ENCODE assay signal across 33 cellular contexts in genomic region chr16:53843084-53843483, GRCh38.
"Had no signal": no experiment of that assay in that cellular context is flagged by ENCODE, and none has a peak within 500 bp of the region (broad histone marks: within the 10 kb centered on the region; RNA-seq: fewer than 3 reads in every experiment).

No MANE protein-coding gene starts in this region.

- H3K9me3 Mint-ChIP-seq: activated B cell treated with CpG ODN at 0.5 μM for 24 hours; activated CD4-positive, alpha-beta memory T cell treated with anti-CD3 and anti-CD28 coated beads for 36 hours; activated CD4-positive, alpha-beta T cell treated with anti-CD3 and anti-CD28 coated beads, Interleukin-2, amount 10 ng/mL, durations not matched to agents 7 days and 5 days; activated CD8-positive, alpha-beta T cell treated with anti-CD3 and anti-CD28 coated beads for 36 hours; activated naive CD4-positive, alpha-beta T cell treated with anti-CD3 and anti-CD28 coated beads, Interleukin-2, amount 10 ng/mL, durations not matched to agents 7 days and 5 days; activated naive CD4-positive, alpha-beta T cell treated with anti-CD3 and anti-CD28 coated beads, Interleukin-2, amount 50 U/mL, for 24 hours; activated naive CD8-positive, alpha-beta T cell treated with anti-CD3 and anti-CD28 coated beads, Interleukin-2, amount 10 ng/mL, durations not matched to agents 7 days and 5 days; activated naive CD8-positive, alpha-beta T cell treated with anti-CD3 and anti-CD28 coated beads, Interleukin-2, amount 50 U/mL, for 24 hours; activated T-helper 1 cell treated with anti-CD3 and anti-CD28 coated beads, Interleukin-12 subunit alpha, Interleukin-12 subunit beta, Interleukin-2, Interleukin-4 antibody, amounts not matched to agents 30 ng/mL and 10 ng/mL and 1 ng/mL, durations not matched to agents 14 hours and 24 hours and 36 hours; activated T-helper 2 cell treated with anti-CD3 and anti-CD28 coated beads, Interferon-gamma antibody, Interleukin-2, Interleukin-4, amounts not matched to agents 10 μg/mL and 5 μg/mL and 100 μg/mL, durations not matched to agents 14 hours and 24 hours and 36 hours; brain; central memory CD8-positive, alpha-beta T cell; T-cell; T-helper 2 cell treated with Interferon-gamma antibody and Interleukin-4, amounts not matched to agents 5 μg/mL and 100 μg/mL, for 36 hours had no signal

- H3K4me3 ChIP-seq: ascending aorta, cardiac muscle cell had no signal

- ATAC-seq: activated CD8-positive, alpha-beta T cell treated with anti-CD3 and anti-CD28 coated beads for 36 hours; activated naive CD8-positive, alpha-beta T cell treated with anti-CD3 and anti-CD28 coated beads, Interleukin-2, amount 50 U/mL, for 24 hours; T-cell had no signal

- H3K27me3 ChIP-seq: ascending aorta, cardiac muscle cell had no signal

- H3K9me3 ChIP-seq: ascending aorta had no signal

- H3K27me3 Mint-ChIP-seq: activated B cell treated with CpG ODN at 0.5 μM for 24 hours; activated CD4-positive, alpha-beta memory T cell treated with anti-CD3 and anti-CD28 coated beads for 36 hours; activated CD4-positive, alpha-beta T cell treated with anti-CD3 and anti-CD28 coated beads, Interleukin-2, amount 10 ng/mL, durations not matched to agents 7 days and 5 days; activated CD8-positive, alpha-beta T cell treated with anti-CD3 and anti-CD28 coated beads for 36 hours; activated naive CD4-positive, alpha-beta T cell treated with anti-CD3 and anti-CD28 coated beads, Interleukin-2, amount 10 ng/mL, durations not matched to agents 7 days and 5 days; activated naive CD4-positive, alpha-beta T cell treated with anti-CD3 and anti-CD28 coated beads, Interleukin-2, amount 50 U/mL, for 24 hours; activated naive CD8-positive, alpha-beta T cell; activated naive CD8-positive, alpha-beta T cell treated with anti-CD3 and anti-CD28 coated beads, Interleukin-2, amount 10 ng/mL, durations not matched to agents 7 days and 5 days; activated naive CD8-positive, alpha-beta T cell treated with anti-CD3 and anti-CD28 coated beads, Interleukin-2, amount 50 U/mL, for 24 hours; brain; central memory CD8-positive, alpha-beta T cell; T-cell had no signal

- H3K27ac ChIP-seq: ascending aorta, cardiac muscle cell, VCaP had no signal

- H3K27ac Mint-ChIP-seq: activated B cell treated with CpG ODN at 0.5 μM for 24 hours; activated CD4-positive, alpha-beta memory T cell treated with anti-CD3 and anti-CD28 coated beads for 36 hours; activated CD4-positive, alpha-beta T cell treated with anti-CD3 and anti-CD28 coated beads, Interleukin-2, amount 10 ng/mL, durations not matched to agents 7 days and 5 days; activated CD8-positive, alpha-beta T cell treated with anti-CD3 and anti-CD28 coated beads for 36 hours; activated naive CD4-positive, alpha-beta T cell treated with anti-CD3 and anti-CD28 coated beads, Interleukin-2, amount 10 ng/mL, durations not matched to agents 7 days and 5 days; activated naive CD4-positive, alpha-beta T cell treated with anti-CD3 and anti-CD28 coated beads, Interleukin-2, amount 50 U/mL, for 24 hours; activated naive CD8-positive, alpha-beta T cell; activated naive CD8-positive, alpha-beta T cell treated with anti-CD3 and anti-CD28 coated beads, Interleukin-2, amount 10 ng/mL, durations not matched to agents 7 days and 5 days; activated naive CD8-positive, alpha-beta T cell treated with anti-CD3 and anti-CD28 coated beads, Interleukin-2, amount 50 U/mL, for 24 hours; activated T-helper 1 cell treated with anti-CD3 and anti-CD28 coated beads, Interleukin-12 subunit alpha, Interleukin-12 subunit beta, Interleukin-2, Interleukin-4 antibody, amounts not matched to agents 30 ng/mL and 10 ng/mL and 1 ng/mL, durations not matched to agents 14 hours and 24 hours and 36 hours; activated T-helper 2 cell treated with anti-CD3 and anti-CD28 coated beads, Interferon-gamma antibody, Interleukin-2, Interleukin-4, amounts not matched to agents 10 μg/mL and 5 μg/mL and 100 μg/mL, durations not matched to agents 14 hours and 24 hours and 36 hours; brain; T-cell; T-helper 2 cell treated with Interferon-gamma antibody and Interleukin-4, amounts not matched to agents 5 μg/mL and 100 μg/mL, for 36 hours had no signal

- H3K4me1 Mint-ChIP-seq: activated CD4-positive, alpha-beta T cell treated with anti-CD3 and anti-CD28 coated beads, Interleukin-2, amount 10 ng/mL, durations not matched to agents 7 days and 5 days; central memory CD8-positive, alpha-beta T cell had no signal

- H3K4me3 Mint-ChIP-seq: activated B cell treated with CpG ODN at 0.5 μM for 24 hours; activated CD4-positive, alpha-beta memory T cell treated with anti-CD3 and anti-CD28 coated beads for 36 hours; activated CD4-positive, alpha-beta T cell treated with anti-CD3 and anti-CD28 coated beads, Interleukin-2, amount 10 ng/mL, durations not matched to agents 7 days and 5 days; activated CD8-positive, alpha-beta T cell treated with anti-CD3 and anti-CD28 coated beads for 36 hours; activated naive CD4-positive, alpha-beta T cell treated with anti-CD3 and anti-CD28 coated beads, Interleukin-2, amount 10 ng/mL, durations not matched to agents 7 days and 5 days; activated naive CD4-positive, alpha-beta T cell treated with anti-CD3 and anti-CD28 coated beads, Interleukin-2, amount 50 U/mL, for 24 hours; activated naive CD8-positive, alpha-beta T cell; activated naive CD8-positive, alpha-beta T cell treated with anti-CD3 and anti-CD28 coated beads, Interleukin-2, amount 10 ng/mL, durations not matched to agents 7 days and 5 days; activated naive CD8-positive, alpha-beta T cell treated with anti-CD3 and anti-CD28 coated beads, Interleukin-2, amount 50 U/mL, for 24 hours; activated T-helper 1 cell treated with anti-CD3 and anti-CD28 coated beads, Interleukin-12 subunit alpha, Interleukin-12 subunit beta, Interleukin-2, Interleukin-4 antibody, amounts not matched to agents 30 ng/mL and 10 ng/mL and 1 ng/mL, durations not matched to agents 14 hours and 24 hours and 36 hours; brain; central memory CD8-positive, alpha-beta T cell; T-cell; T-helper 2 cell treated with Interferon-gamma antibody and Interleukin-4, amounts not matched to agents 5 μg/mL and 100 μg/mL, for 36 hours had no signal

- DNase-seq: activated B cell treated with CpG ODN at 0.5 μM for 24 hours; activated CD4-positive, alpha-beta memory T cell treated with anti-CD3 and anti-CD28 coated beads for 36 hours; activated CD4-positive, alpha-beta T cell treated with anti-CD3 and anti-CD28 coated beads for 48 hours; activated CD4-positive, alpha-beta T cell treated with anti-CD3 and anti-CD28 coated beads, Interleukin-2, amount 10 ng/mL, durations not matched to agents 7 days and 5 days; activated CD4-positive, CD25-positive, alpha-beta regulatory T cell treated with anti-CD3 and anti-CD28 coated beads, Interleukin-2, amount 50 U/mL, for 72 hours; activated CD8-positive, alpha-beta memory T cell treated with anti-CD3 and anti-CD28 coated beads, Interleukin-2, amount 50 U/mL, for 4 hours; activated CD8-positive, alpha-beta T cell treated with anti-CD3 and anti-CD28 coated beads for 36 hours; activated effector memory CD4-positive, alpha-beta T cell treated with Interleukin-2 at 50 U/mL for 16 hours; activated gamma-delta T cell; activated naive CD4-positive, alpha-beta T cell treated with anti-CD3 and anti-CD28 coated beads, Interleukin-2, amount 10 ng/mL, durations not matched to agents 7 days and 5 days; activated naive CD4-positive, alpha-beta T cell treated with Interleukin-2 at 50 U/mL for 16 hours; activated naive CD8-positive, alpha-beta T cell treated with anti-CD3 and anti-CD28 coated beads, Interleukin-2, amount 10 ng/mL, durations not matched to agents 7 days and 5 days; activated naive CD8-positive, alpha-beta T cell treated with anti-CD3 and anti-CD28 coated beads, Interleukin-2, amount 50 U/mL, for 24 hours; activated T-cell treated with anti-CD3 and anti-CD28 coated beads for 4 hours; activated T-cell treated with anti-CD3 and anti-CD28 coated beads, Interleukin-2, amount 50 U/mL, for 1 hour; activated T-cell treated with anti-CD3 and anti-CD28 coated beads, Interleukin-2, amount 50 U/mL, for 48 hours; amygdala; anterior cingulate cortex; caudate nucleus; cerebellar nuclear complex; T-cell; T-helper 2 cell; T-helper 9 cell had no signal

- H3K4me1 ChIP-seq: ascending aorta had no signal
